Comparison of ENCODE assay signal across 2 cellular contexts in genomic region chr15:78944669-78945407, GRCh38.
TF ChIP-seq lines count a peak whose summit lies in the region.

Gene CTSH (minus strand): TSS chr15:78945046. CDS start chr15:78944981, 65 bp downstream.

TF ChIP-seq in HEK293, 187 proteins besides CTCF, POLR2A, EP300 and RAD21 (continued from another document and continues in another):
- peak; percentile 46 for TF ChIP-seq PRDM10 (tag by site-specific recombination; IDR thresholded peaks at IDR 0.05)
- no peak for TF ChIP-seq ZNF629 (tag by site-specific recombination; IDR thresholded peaks at IDR 0.05)
- no peak for TF ChIP-seq ZNF426 (tag by site-specific recombination; IDR thresholded peaks at IDR 0.05)
- TF ChIP-seq ZBTB6 (tag by site-specific recombination; IDR thresholded peaks at IDR 0.05) = no peak
- TF ChIP-seq ZNF157 (tag by site-specific recombination; IDR thresholded peaks at IDR 0.05) = no peak
- no peak for TF ChIP-seq ZNF26 (tag by site-specific recombination; IDR thresholded peaks at IDR 0.05)
- TF ChIP-seq ZNF514 (tag by site-specific recombination; IDR thresholded peaks at IDR 0.05) = no peak
- no peak for TF ChIP-seq ZNF837 (tag by site-specific recombination; IDR thresholded peaks at IDR 0.05)
- TF ChIP-seq ZNF664 (tag by site-specific recombination; IDR thresholded peaks at IDR 0.05) = no peak
- TF ChIP-seq ZNF654 (tag by site-specific recombination; IDR thresholded peaks at IDR 0.05; ENCODE audit: low read depth) = no peak
- TF ChIP-seq ZNF24 (tag by site-specific recombination; IDR thresholded peaks at IDR 0.05) = no peak
- no peak for TF ChIP-seq ZBTB10 (tag by site-specific recombination; IDR thresholded peaks at IDR 0.05)
- 0 out of 2 replicates have a peak, but pooled peaks have one; percentile 20 for TF ChIP-seq ZNF600 (tag by site-specific recombination; IDR thresholded peaks at IDR 0.05)
- TF ChIP-seq GLI2 (tag by site-specific recombination; IDR thresholded peaks at IDR 0.05; ENCODE audit: borderline replicate concordance, low read depth) = no peak
- TF ChIP-seq ZNF335 (tag by site-specific recombination; conservative IDR thresholded peaks at IDR 0.05) = peak; percentile 32; the same call in 1 of the 2 replicates
- TF ChIP-seq MEIS1 (CRISPR knock-in tag; IDR thresholded peaks at IDR 0.05; ENCODE audit: borderline replicate concordance) = no peak
- no peak for TF ChIP-seq ZNF16 (tag by site-specific recombination; IDR thresholded peaks at IDR 0.05; ENCODE audit: low read depth)
- TF ChIP-seq ZNF501 (tag by site-specific recombination; IDR thresholded peaks at IDR 0.05) = 0 out of 2 replicates have a peak, but pooled peaks have one; percentile 29
- no peak for TF ChIP-seq RBAK (tag by site-specific recombination; IDR thresholded peaks at IDR 0.05)
- TF ChIP-seq HOXA7 (CRISPR knock-in tag; IDR thresholded peaks at IDR 0.05; ENCODE audit: borderline replicate concordance) = no peak
- TF ChIP-seq ZNF558 (tag by site-specific recombination; IDR thresholded peaks at IDR 0.05) = no peak
- 0 out of 2 replicates have a peak, but pooled peaks have one; percentile 28 for TF ChIP-seq ZNF660 (tag by site-specific recombination; IDR thresholded peaks at IDR 0.05)
- no peak for TF ChIP-seq ZBTB1 (tag by site-specific recombination; IDR thresholded peaks at IDR 0.05)
- TF ChIP-seq EGR2 (tag by site-specific recombination; IDR thresholded peaks at IDR 0.05; ENCODE audit: low read depth) = peak; percentile 34
- no peak for TF ChIP-seq ZNF473 (tag by site-specific recombination; IDR thresholded peaks at IDR 0.05)

TF ChIP-seq in K562, 482 proteins besides CTCF, POLR2A, EP300 and RAD21 (continued from another document and continues in another):
- peak; percentile 39; the same call in 1 of the 2 replicates for TF ChIP-seq ZBTB40 (IDR thresholded peaks at IDR 0.05)
- no peak for TF ChIP-seq ZBTB40 (CRISPR knock-in tag; IDR thresholded peaks at IDR 0.05)
- TF ChIP-seq HMGXB4 (CRISPR knock-in tag; IDR thresholded peaks at IDR 0.05) = no peak
- TF ChIP-seq ZNF311 (CRISPR knock-in tag; IDR thresholded peaks at IDR 0.05) = no peak
- no peak for TF ChIP-seq ZNF217 (CRISPR knock-in tag; IDR thresholded peaks at IDR 0.05)
- TF ChIP-seq XRCC3 (IDR thresholded peaks at IDR 0.05) = no peak
- TF ChIP-seq CBX2 (IDR thresholded peaks at IDR 0.05; ENCODE audit: insufficient read depth, low read length, poor library complexity, severe bottlenecking) = no peak
- no peak for TF ChIP-seq ELF4 (CRISPR knock-in tag; IDR thresholded peaks at IDR 0.05)
- no peak for TF ChIP-seq SREBF1 (IDR thresholded peaks at IDR 0.05; ENCODE audit: borderline replicate concordance, low read depth, low read length)
- TF ChIP-seq ZNF263 (CRISPR knock-in tag; IDR thresholded peaks at IDR 0.05; ENCODE audit: borderline replicate concordance) = peak; percentile 95
- peak; percentile 51 for TF ChIP-seq CBFA2T3 (IDR thresholded peaks at IDR 0.05)
- no peak for TF ChIP-seq RREB1 (CRISPR knock-in tag; IDR thresholded peaks at IDR 0.05)
- TF ChIP-seq HNRNPUL1 (IDR thresholded peaks at IDR 0.05; ENCODE audit: low read length) = no peak
- TF ChIP-seq HES1 (IDR thresholded peaks at IDR 0.05; ENCODE audit: low read depth) = no peak
- TF ChIP-seq EZH2 (IDR thresholded peaks at IDR 0.05; ENCODE audit: borderline replicate concordance, low read depth, low read length) = no peak
- TF ChIP-seq ERF (CRISPR knock-in tag; IDR thresholded peaks at IDR 0.05) = peak; percentile 48; the same call in 1 of the 2 replicates
- TF ChIP-seq STAT5A (IDR thresholded peaks at IDR 0.05; ENCODE audit: borderline replicate concordance, low read length) = no peak
- no peak for TF ChIP-seq ZNF3 (CRISPR knock-in tag; IDR thresholded peaks at IDR 0.05)
- no peak for TF ChIP-seq KLF6 (CRISPR knock-in tag; IDR thresholded peaks at IDR 0.05; ENCODE audit: borderline replicate concordance)
- 0 out of 2 replicates have a peak, but pooled peaks have one; percentile 67 for TF ChIP-seq ATF6 (CRISPR knock-in tag; IDR thresholded peaks at IDR 0.05)
- no peak for TF ChIP-seq DACH1 (IDR thresholded peaks at IDR 0.05; ENCODE audit: partially characterized antibody)
- TF ChIP-seq THRB (CRISPR knock-in tag; conservative IDR thresholded peaks at IDR 0.05) = no peak
- TF ChIP-seq MAZ (CRISPR knock-in tag; conservative IDR thresholded peaks at IDR 0.05 in 1 of 2, IDR thresholded peaks at IDR 0.05 in 1 of 2) = peak; percentile 86 to 90
- TF ChIP-seq NCOA4 (IDR thresholded peaks at IDR 0.05; ENCODE audit: partially characterized antibody) = no peak
- TF ChIP-seq ZSCAN32 (CRISPR knock-in tag; IDR thresholded peaks at IDR 0.05) = no peak
